Comparison of ENCODE assay signal across 30 cellular contexts in the genomic region with DNA sequence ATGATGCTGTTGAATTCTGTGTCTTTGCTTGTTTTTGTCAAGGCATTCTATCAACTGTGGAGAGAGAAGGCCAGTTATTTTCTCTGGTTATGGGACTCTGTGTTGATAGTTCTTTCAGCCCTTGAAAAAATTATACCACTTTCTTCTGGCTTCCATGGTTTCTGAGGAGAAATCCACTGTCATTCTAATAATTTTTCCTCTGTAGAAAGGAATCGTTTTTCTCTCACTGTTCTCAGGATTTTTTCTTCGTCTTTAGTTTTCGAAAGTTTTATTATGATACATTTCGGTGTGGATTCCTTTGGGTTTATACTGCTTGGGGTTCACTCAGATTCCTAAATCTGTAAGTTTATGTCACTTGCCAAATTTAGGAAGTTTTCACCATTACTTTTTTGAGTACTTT.
"Had no signal": no experiment of that assay in that cellular context is flagged by ENCODE, and none has a peak within 500 bp of the region (broad histone marks: within the 10 kb centered on the region; RNA-seq: fewer than 3 reads in every experiment).

No MANE protein-coding gene starts in this region.

- H3K9me3 Mint-ChIP-seq: effector memory CD8-positive, alpha-beta T cell had no signal

- H3K4me1 ChIP-seq: uterus had no signal

- H3K4me2 ChIP-seq: neural progenitor cell, smooth muscle cell had no signal

- H3K9me3 ChIP-seq: mucosa of descending colon, upper lobe of left lung, uterus had no signal

- H3K27me3 ChIP-seq: esophagus squamous epithelium, heart right ventricle, left lung, neural progenitor cell, tibial nerve, upper lobe of left lung, uterus had no signal

- H3K36me3 ChIP-seq: esophagus squamous epithelium, heart right ventricle, left lung, neural progenitor cell, thoracic aorta, upper lobe of left lung, uterus had no signal

- H3K9ac ChIP-seq: neural progenitor cell, parathyroid adenoma had no signal

- H3K27ac Mint-ChIP-seq: mesothelial cell of epicardium; nephron; neural progenitor cell; progenitor cell of endocrine pancreas; stimulated activated naive CD8-positive, alpha-beta T cell treated with anti-CD3 and anti-CD28 coated beads, Interleukin-15, Interleukin-2, amounts not matched to agents 100 ng/mL and 50 ng/mL, for 24 hours had no signal

- FAIRE-seq: endometrium, islet of Langerhans had no signal

- H3K4me3 ChIP-seq: esophagus squamous epithelium, heart right ventricle, left lung, mucosa of descending colon, neural progenitor cell, smooth muscle cell, thoracic aorta, tibial nerve, upper lobe of left lung, uterus had no signal

- ATAC-seq: effector memory CD8-positive, alpha-beta T cell; heart right ventricle; left cardiac atrium; mucosa of descending colon; naive thymus-derived CD4-positive, alpha-beta T cell; sciatic nerve; stimulated activated naive B cell treated with anti-CD40 and anti-IgM and Interleukin-4, amounts not matched to agents 10 μg/mL and 1 μg/mL and 100 μg/mL, for 72 hours had no signal

- H3K4me3 Mint-ChIP-seq: effector memory CD8-positive, alpha-beta T cell; mesothelial cell of epicardium; nephron; neural progenitor cell; stimulated activated naive B cell treated with anti-CD40 and anti-IgM and Interleukin-4, amounts not matched to agents 10 μg/mL and 1 μg/mL and 100 μg/mL, for 72 hours; stimulated activated naive CD8-positive, alpha-beta T cell treated with anti-CD3 and anti-CD28 coated beads, Interleukin-15, Interleukin-2, amounts not matched to agents 100 ng/mL and 50 ng/mL, for 24 hours had no signal

- H2AFZ ChIP-seq: neural progenitor cell, parathyroid adenoma had no signal

- H3K27ac ChIP-seq: esophagus squamous epithelium, heart right ventricle, neural progenitor cell, parathyroid adenoma, thoracic aorta, tibial nerve, upper lobe of left lung, uterus had no signal

- DNase-seq: cortex of kidney; effector memory CD8-positive, alpha-beta T cell; erythroblast; esophagus squamous epithelium; foreskin melanocyte; glutamatergic neuron; heart right ventricle; hippocampal formation; left cardiac atrium; left lung; mesenchymal stem cell; mucosa of descending colon; naive thymus-derived CD4-positive, alpha-beta T cell; stimulated activated CD4-positive, alpha-beta T cell treated with anti-CD3 and anti-CD28 coated beads, Interleukin-2, amount 100 ng/mL, for 24 hours; stimulated activated CD4-positive, alpha-beta T cell treated with anti-CD3 and anti-CD28 coated beads, Interleukin-4, amount 100 ng/mL, for 24 hours; stimulated activated naive B cell treated with anti-CD40 and anti-IgM and Interleukin-4, amounts not matched to agents 10 μg/mL and 1 μg/mL and 100 μg/mL, for 72 hours; upper lobe of left lung; uterus had no signal
